In genomic region chr2:223668302-223668998, GRCh38 we compare ENCODE assay signal across 25 cellular contexts.
A peak's percentile ranks its signal among the peaks of the same experiment; 100 is the strongest.
DNase-seq lines count a peak whose midpoint lies in the region; ATAC-seq, FAIRE-seq and TF ChIP-seq lines count a peak whose summit lies in the region.
"Had no signal": no experiment of that assay in that cellular context is flagged by ENCODE, and none has a peak within 500 bp of the region (broad histone marks: within the 10 kb centered on the region; RNA-seq: fewer than 3 reads in every experiment).

No MANE protein-coding gene starts in this region.

- no peak for TF ChIP-seq POLR2A in H54 (IDR thresholded peaks at IDR 0.05; ENCODE audit: low read depth, low read length)

- no peaks in the 10 kb centered on the region for H3K9me3 Mint-ChIP-seq in CD4-positive, alpha-beta memory T cell
- H3K9me3 Mint-ChIP-seq: T-helper 1 cell treated with Interleukin-12 subunit alpha and Interleukin-12 subunit beta and Interleukin-4 antibody, amounts not matched to agents 30 μg/mL and 1 μg/mL, for 36 hours had no signal

- H3K4me1 Mint-ChIP-seq in CD4-positive, alpha-beta memory T cell: no peaks in the 10 kb centered on the region

- H3K36me3 ChIP-seq in CD4-positive, alpha-beta memory T cell (ENCODE audit: insufficient read depth, low read length): no peaks in the 10 kb centered on the region
- H3K36me3 ChIP-seq: esophagus squamous epithelium, left ventricle myocardium inferior, tibial artery had no signal

- no peak for TF ChIP-seq CTCF in fibroblast of villous mesenchyme (IDR thresholded peaks at IDR 0.05; ENCODE audit: insufficient read depth, low read depth, low read length)

- FAIRE-seq in H54 (lab: Jason Lieb, UNC): peak; percentile 58

- no peak overlapping the region for H3K4me3 Mint-ChIP-seq in CD4-positive, alpha-beta memory T cell
- H3K4me3 Mint-ChIP-seq: neural crest cell; stimulated activated naive CD8-positive, alpha-beta T cell treated with anti-CD3 and anti-CD28 coated beads, Interleukin-15, Interleukin-2, amounts not matched to agents 100 ng/mL and 50 ng/mL, for 24 hours; T-helper 1 cell treated with Interleukin-12 subunit alpha and Interleukin-12 subunit beta and Interleukin-4 antibody, amounts not matched to agents 30 μg/mL and 1 μg/mL, for 36 hours had no signal

- H3K27me3 Mint-ChIP-seq in CD4-positive, alpha-beta memory T cell: peaks cover 3 to 8% of the 10 kb centered on the region in 2 donors

- no peak overlapping the region for H3K27ac ChIP-seq in CD4-positive, alpha-beta memory T cell (ENCODE audit: low read depth, low read length)
- H3K27ac ChIP-seq: esophagus squamous epithelium, left ventricle myocardium inferior, tibial artery had no signal

- H3K9me3 ChIP-seq in CD4-positive, alpha-beta memory T cell (ENCODE audit: control insufficient read depth in 1 of 2, low read length in 2 of 2): no peaks in the 10 kb centered on the region
- H3K9me3 ChIP-seq: esophagus squamous epithelium, left ventricle myocardium inferior, mucosa of descending colon, tibial artery had no signal

- H3K4me3 ChIP-seq in fibroblast of villous mesenchyme (ENCODE audit: low read depth, low read length): no peak overlapping the region
- H3K4me3 ChIP-seq in CD4-positive, alpha-beta memory T cell (ENCODE audit: low read length in 2 of 2): no peak overlapping the region
- H3K4me3 ChIP-seq: esophagus squamous epithelium, left ventricle myocardium inferior, mucosa of descending colon, tibial artery had no signal

- CTCF ChIA-PET in CD4-positive, alpha-beta memory T cell (lab: Charles Lee; ENCODE audit: partially characterized antibody): no interaction called here

- DNase-seq in A172 (ENCODE audit: low spot score) (peak; percentile 27), H54 (ENCODE audit: insufficient read length, low spot score) (no peak), RPMI7951 (ENCODE audit: low read depth) (peak; percentile 18), fibroblast of villous mesenchyme (ENCODE audit: low read depth) (peak; percentile 86), activated gamma-delta T cell treated with Interleukin-2 at 50 U/mL for 16 hours (no peak), NCI-H2196 (lab: John Stamatoyannopoulos, UW; ENCODE audit: unreplicated experiment) (no peak)
- DNase-seq in CD4-positive, alpha-beta memory T cell: no peak
- DNase-seq: activated effector memory CD4-positive, alpha-beta T cell treated with anti-CD3 and anti-CD28 coated beads, Interleukin-2, amount 50 U/mL, for 16 hours; anterior cingulate cortex; effector memory CD4-positive, alpha-beta T cell; esophagus squamous epithelium; GF-D8; Kasumi-1; left ventricle myocardium inferior; mucosa of descending colon; NCI-H1417; NCI-H526 treated with DMSO at 0.1 percent for 48 hours; OCI-M1; SHP77; stimulated activated CD4-positive, alpha-beta T cell treated with anti-CD3 and anti-CD28 coated beads, Interleukin-4, amount 100 ng/mL, for 1 hour; tibial artery had no signal

- H3K36me3 Mint-ChIP-seq in CD4-positive, alpha-beta memory T cell: no peaks in the 10 kb centered on the region

- intact Hi-C loops in CD4-positive, alpha-beta memory T cell (cut with micrococcal nuclease): no loop called here

- no peaks in the 10 kb centered on the region for H3K27me3 ChIP-seq in CD4-positive, alpha-beta memory T cell (ENCODE audit: insufficient read depth, low read length)
- H3K27me3 ChIP-seq: esophagus squamous epithelium, tibial artery had no signal

- no peaks in the 10 kb centered on the region for H3K4me1 ChIP-seq in CD4-positive, alpha-beta memory T cell (ENCODE audit: insufficient read depth, low read length)
- H3K4me1 ChIP-seq: esophagus squamous epithelium, left ventricle myocardium inferior, tibial artery had no signal

- no peak for ATAC-seq in GM18517 (IDR thresholded peaks at IDR 0.05; ENCODE audit: unreplicated experiment)
- ATAC-seq: mucosa of descending colon had no signal

- POLR2A ChIA-PET in CD4-positive, alpha-beta memory T cell (lab: Charles Lee; ENCODE audit: partially characterized antibody): no interaction called here

- no peak overlapping the region for H3K27ac Mint-ChIP-seq in CD4-positive, alpha-beta memory T cell
- H3K27ac Mint-ChIP-seq: stimulated activated naive CD8-positive, alpha-beta T cell treated with anti-CD3 and anti-CD28 coated beads, Interleukin-15, Interleukin-2, amounts not matched to agents 100 ng/mL and 50 ng/mL, for 24 hours; T-helper 1 cell treated with Interleukin-12 subunit alpha and Interleukin-12 subunit beta and Interleukin-4 antibody, amounts not matched to agents 30 μg/mL and 1 μg/mL, for 36 hours had no signal

Comparison
In these comparisons a context has a peak if more than half of its experiments do, and no peak if none do; other contexts are left out.
1. DNase-seq: peak in A172 (single experiment), RPMI7951 (single experiment) and fibroblast of villous mesenchyme (single experiment); none in H54 (single experiment), CD4-positive, alpha-beta memory T cell (0 of 5), activated gamma-delta T cell treated with Interleukin-2 at 50 U/mL for 16 hours (single experiment) and NCI-H2196 (single experiment).